8 cellular contexts compared by ENCODE assay signal in genomic region chr16:1378804-1379053, GRCh38. TPM values are rescaled to one million over a fixed set of nuclear protein-coding genes. Genes with fewer than 3 reads are reported as not detected.
DNase-seq lines count a peak whose midpoint lies in the region; ATAC-seq and TF ChIP-seq lines count a peak whose summit lies in the region.

No MANE protein-coding gene starts in this region.

- H3K9me3 ChIP-seq in skeletal muscle tissue (ENCODE audit: control insufficient read depth in 3 of 3, low read length in 3 of 3) = no peaks in the 10 kb centered on the region

- peak overlapping the region; percentile 78 for H3K27ac ChIP-seq in VCaP
- peak overlapping the region; percentile 90 for H3K27ac ChIP-seq in skeletal muscle tissue (ENCODE audit: low read depth, low read length)

- ATAC-seq in HG03108 (IDR thresholded peaks at IDR 0.05; ENCODE audit: unreplicated experiment) (no peak), GM21367 (IDR thresholded peaks at IDR 0.05; ENCODE audit: unreplicated experiment) (no peak)

- no peaks in the 10 kb centered on the region for H3K27me3 ChIP-seq in H7 (ENCODE audit: control insufficient read depth, insufficient read depth, low read length)
- no peaks in the 10 kb centered on the region for H3K27me3 ChIP-seq in skeletal muscle tissue (ENCODE audit: control insufficient read depth in 3 of 3, insufficient read depth in 3 of 3, low read length in 3 of 3)

- peaks cover 15 to 22% (median 15%) of the 10 kb centered on the region in 3 donors for H3K4me1 ChIP-seq in skeletal muscle tissue (ENCODE audit: control insufficient read depth in 3 of 3, insufficient read depth in 3 of 3, low read length in 3 of 3)

- H3K4me3 ChIP-seq in H7 (ENCODE audit: insufficient read depth, low read depth, low read length) (peak overlapping the region; percentile 84), foreskin fibroblast (ENCODE audit: low read depth in 1 of 2, low read length in 2 of 2) (peak overlapping the region; percentile 42 to 55), skeletal muscle tissue (ENCODE audit: low read length in 3 of 3) (peak overlapping the region; percentile 70 to 86 (median 81))

- H3K9ac ChIP-seq in skeletal muscle tissue (ENCODE audit: low read depth in 1 of 3, low read length in 3 of 3) = peak overlapping the region; percentile 80 to 89 (median 83)

- TF ChIP-seq CTCF in VCaP (conservative IDR thresholded peaks at IDR 0.05) (no peak), foreskin fibroblast (IDR thresholded peaks at IDR 0.05; ENCODE audit: low read depth, low read length) (no peak)

- H3K36me3 ChIP-seq in H7 (replicated peaks; ENCODE audit: control insufficient read depth, insufficient read depth, low read length) = no peaks in the 10 kb centered on the region; the same call in none of the 2 replicates
- H3K36me3 ChIP-seq in skeletal muscle tissue (ENCODE audit: control insufficient read depth in 3 of 3, insufficient read depth in 3 of 3, low read length in 3 of 3) = peaks cover 2 to 9% (median 4%) of the 10 kb centered on the region in 3 donors

- no peak for DNase-seq in H7
- DNase-seq in foreskin fibroblast = no peak
- DNase-seq in NCI-H510A (lab: John Stamatoyannopoulos, UW) = no peak
- DNase-seq in activated CD4-positive, alpha-beta T cell treated with anti-CD3 and anti-CD28 coated beads, Interleukin-2, amount 50 U/mL, for 4 hours = no peak

RNA-seq across cellular contexts. Expression of gene GNPTG, which starts 27.0 kb away (rescaled TPM):
- total RNA-seq in H7 (2014; rRNA removed; shearing (Covaris generic)) = 16.2 and 21.5 TPM in 2 replicates
- 18.3 TPM for total RNA-seq in skeletal muscle tissue

RNA-seq across cellular contexts. Expression of gene TSR3, which starts 27.1 kb away (rescaled TPM):
- total RNA-seq in H7 (2014; rRNA removed; shearing (Covaris generic)) = 87.7 and 99.4 TPM in 2 replicates
- total RNA-seq in skeletal muscle tissue = 48.5 TPM

RNA-seq across cellular contexts. Expression of gene UNKL, which starts 35.8 kb away (rescaled TPM):
- 22.0 and 24.3 TPM in 2 replicates for total RNA-seq in H7 (2014; rRNA removed; shearing (Covaris generic))
- total RNA-seq in skeletal muscle tissue = 3.7 TPM

RNA-seq across cellular contexts. Expression of gene UQCC4, which starts 41.8 kb away (rescaled TPM):
- total RNA-seq in H7 (2014; rRNA removed; shearing (Covaris generic)) = 30.0 and 32.8 TPM in 2 replicates
- total RNA-seq in skeletal muscle tissue = 10.4 TPM

RNA-seq across cellular contexts. Expression of gene BAIAP3, which starts 45.3 kb away (rescaled TPM):
- total RNA-seq in H7 (2014; rRNA removed; shearing (Covaris generic)) = 2.6 and 5.7 TPM in 2 replicates
- total RNA-seq in skeletal muscle tissue = 1.0 TPM
